In genomic region chr4:150305995-150306394, GRCh38 we compare ENCODE assay signal across 17 cellular contexts.
A peak's percentile ranks its signal among the peaks of the same experiment; 100 is the strongest.
DNase-seq lines count a peak whose midpoint lies in the region; ATAC-seq, FAIRE-seq and TF ChIP-seq lines count a peak whose summit lies in the region.
"Had no signal": no experiment of that assay in that cellular context is flagged by ENCODE, and none has a peak within 500 bp of the region (broad histone marks: within the 10 kb centered on the region; RNA-seq: fewer than 3 reads in every experiment).

No MANE protein-coding gene starts in this region.

- CTCF ChIA-PET in CD4-positive, alpha-beta T cell (lab: Charles Lee): interaction anchor here (0.7 to 0.8 kb wide), 2 partner anchors 10 to 12 kb away, joined by 3 read pairs; no protein-coding TSS in a partner anchor

- no peak for TF ChIP-seq CTCF in astrocyte of the spinal cord (IDR thresholded peaks at IDR 0.05; ENCODE audit: low read depth, low read length)
- no peak for TF ChIP-seq CTCF in CD4-positive, alpha-beta T cell (IDR thresholded peaks at IDR 0.05)

- H3K27ac Mint-ChIP-seq in CD4-positive, alpha-beta T cell: no peak overlapping the region
- H3K27ac Mint-ChIP-seq: activated naive CD4-positive, alpha-beta T cell treated with anti-CD3 and anti-CD28 coated beads, Interleukin-2, amount 10 ng/mL, durations not matched to agents 7 days and 5 days had no signal

- POLR2A ChIA-PET in CD4-positive, alpha-beta T cell (lab: Charles Lee): no interaction called here

- in situ Hi-C loops in astrocyte of the spinal cord (cut with HindIII; ENCODE audit: low sequenced_read_pairs): no loop called here

- intact Hi-C loops in CD4-positive, alpha-beta T cell (cut with DNase I, micrococcal nuclease): no loop called here

- no peak for FAIRE-seq in HTR-8/SVneo (lab: Jason Lieb, UNC)
- FAIRE-seq: H1, TTC549 had no signal

- no peak overlapping the region for H3K27ac ChIP-seq in CD4-positive, alpha-beta T cell (ENCODE audit: low read depth, low read length)
- H3K27ac ChIP-seq: upper lobe of left lung had no signal

- DNase-seq in A172 (ENCODE audit: low spot score): peak; percentile 52
- DNase-seq in HTR-8/SVneo (ENCODE audit: insufficient read length, low spot score): peak; percentile 47
- DNase-seq in astrocyte of the spinal cord (ENCODE audit: low read depth, low spot score): peak; percentile 64
- peak; percentile 77 for DNase-seq in iris pigment epithelial cell (ENCODE audit: low read depth)
- no peak for DNase-seq in stimulated activated CD4-positive, alpha-beta T cell treated with anti-CD3 and anti-CD28 coated beads, Interleukin-2, amount 100 ng/mL, for 48 hours
- no peak for DNase-seq in OCI-M1 (lab: John Stamatoyannopoulos, UW)
- DNase-seq in CD4-positive, alpha-beta T cell: no peak
- DNase-seq in NCI-H2196 (lab: John Stamatoyannopoulos, UW; ENCODE audit: unreplicated experiment): no peak
- DNase-seq: activated naive CD4-positive, alpha-beta T cell treated with anti-CD3 and anti-CD28 coated beads, Interleukin-2, amount 10 ng/mL, durations not matched to agents 7 days and 5 days; cortex of kidney; DMS53; left colon; NCI-H446; upper lobe of left lung had no signal

- H3K9me3 Mint-ChIP-seq in CD4-positive, alpha-beta T cell: no peaks in the 10 kb centered on the region
- H3K9me3 Mint-ChIP-seq: activated naive CD4-positive, alpha-beta T cell treated with anti-CD3 and anti-CD28 coated beads, Interleukin-2, amount 10 ng/mL, durations not matched to agents 7 days and 5 days had no signal

- H3K4me3 Mint-ChIP-seq in CD4-positive, alpha-beta T cell: no peak overlapping the region
- H3K4me3 Mint-ChIP-seq: activated naive CD4-positive, alpha-beta T cell treated with anti-CD3 and anti-CD28 coated beads, Interleukin-2, amount 10 ng/mL, durations not matched to agents 7 days and 5 days had no signal

- no peaks in the 10 kb centered on the region for H3K27me3 Mint-ChIP-seq in CD4-positive, alpha-beta T cell
- H3K27me3 Mint-ChIP-seq: activated naive CD4-positive, alpha-beta T cell treated with anti-CD3 and anti-CD28 coated beads, Interleukin-2, amount 10 ng/mL, durations not matched to agents 7 days and 5 days had no signal

- H3K9me3 ChIP-seq in CD4-positive, alpha-beta T cell (ENCODE audit: control insufficient read depth, low read length): no peaks in the 10 kb centered on the region
- H3K9me3 ChIP-seq: upper lobe of left lung had no signal

- ATAC-seq in CD4-positive, alpha-beta T cell (ENCODE audit: poor library complexity): no peak
- ATAC-seq: left colon, Right ventricle myocardium inferior had no signal

- H3K4me3 ChIP-seq in astrocyte of the spinal cord (ENCODE audit: low read depth, low read length): no peak overlapping the region
- H3K4me3 ChIP-seq: upper lobe of left lung had no signal

- H3K27me3 ChIP-seq in CD4-positive, alpha-beta T cell (ENCODE audit: control insufficient read depth, insufficient read depth, low read length): no peaks in the 10 kb centered on the region
- H3K27me3 ChIP-seq: upper lobe of left lung had no signal

- no peaks in the 10 kb centered on the region for H3K4me1 Mint-ChIP-seq in CD4-positive, alpha-beta T cell (ENCODE audit: low read depth)

- H3K36me3 Mint-ChIP-seq in CD4-positive, alpha-beta T cell (ENCODE audit: low read depth): peaks cover 36% of the 10 kb centered on the region

Comparison
In these comparisons a context has a peak if more than half of its experiments do, and no peak if none do; other contexts are left out.
1. DNase-seq: peak in A172 (single experiment), HTR-8/SVneo (single experiment), astrocyte of the spinal cord (single experiment) and iris pigment epithelial cell (single experiment); none in stimulated activated CD4-positive, alpha-beta T cell treated with anti-CD3 and anti-CD28 coated beads, Interleukin-2, amount 100 ng/mL, for 48 hours (0 of 2), OCI-M1 (single experiment), CD4-positive, alpha-beta T cell (0 of 10) and NCI-H2196 (single experiment).